In genomic region chr2:95036491-95037289, GRCh38 we compare ENCODE assay signal across 2 cellular contexts.
A peak's percentile ranks its signal among the peaks of the same experiment; 100 is the strongest.
TF ChIP-seq lines count a peak whose summit lies in the region.

No MANE protein-coding gene starts in this region.

TF ChIP-seq in HepG2, 621 proteins besides CTCF, POLR2A, EP300 and RAD21:
- TF ChIP-seq JARID2 (CRISPR knock-in tag; IDR thresholded peaks at IDR 0.05; ENCODE audit: insufficient replicate concordance) (no peak), RFX1 (IDR thresholded peaks at IDR 0.05) (no peak), MIXL1 (CRISPR knock-in tag; IDR thresholded peaks at IDR 0.05) (no peak), TBP (CRISPR knock-in tag; IDR thresholded peaks at IDR 0.05) (no peak), HOXA5 (CRISPR knock-in tag; IDR thresholded peaks at IDR 0.05) (no peak), PRDM4 (CRISPR knock-in tag; IDR thresholded peaks at IDR 0.05; ENCODE audit: borderline replicate concordance) (no peak), MTF2 (CRISPR knock-in tag; IDR thresholded peaks at IDR 0.05; ENCODE audit: borderline replicate concordance) (no peak), ZNF652 (CRISPR knock-in tag; IDR thresholded peaks at IDR 0.05; ENCODE audit: borderline replicate concordance, low read depth) (no peak), ZNF160 (CRISPR knock-in tag; IDR thresholded peaks at IDR 0.05) (no peak), CREB1 (IDR thresholded peaks at IDR 0.05) (peak; percentile 53), CREB1 (CRISPR knock-in tag; IDR thresholded peaks at IDR 0.05) (no peak), ZNF816 (CRISPR knock-in tag; IDR thresholded peaks at IDR 0.05; ENCODE audit: borderline replicate concordance) (no peak), ASH2L (IDR thresholded peaks at IDR 0.05; ENCODE audit: insufficient read length, low read depth, low read length) (peak; percentile 50), ZBTB43 (CRISPR knock-in tag; conservative IDR thresholded peaks at IDR 0.05) (no peak), CBFB (CRISPR knock-in tag; IDR thresholded peaks at IDR 0.05) (no peak), ZNF180 (CRISPR knock-in tag; IDR thresholded peaks at IDR 0.05; ENCODE audit: borderline replicate concordance, low read depth) (no peak), MXD4 (CRISPR knock-in tag; IDR thresholded peaks at IDR 0.05) (no peak), NR0B2 (CRISPR knock-in tag; IDR thresholded peaks at IDR 0.05) (no peak), FOXK2 (IDR thresholded peaks at IDR 0.05) (0 out of 2 replicates have a peak, but pooled peaks have one; percentile 2), RELA (CRISPR knock-in tag; IDR thresholded peaks at IDR 0.05) (no peak), ATF7-NPFF (CRISPR knock-in tag; IDR thresholded peaks at IDR 0.05; ENCODE audit: low read depth) (no peak)

TF ChIP-seq in H1, 55 proteins besides CTCF, POLR2A, EP300 and RAD21:
- TF ChIP-seq SIX5 (IDR thresholded peaks at IDR 0.05; ENCODE audit: low read depth, low read length) (no peak), ASH2L (IDR thresholded peaks at IDR 0.05; ENCODE audit: low read length) (peak; percentile 81)
